In genomic region chr12:123971449-123971769, GRCh38 we compare ENCODE assay signal across 7 cellular contexts. TPM values are rescaled to one million over a fixed set of nuclear protein-coding genes. Genes with fewer than 3 reads are reported as not detected.
DNase-seq lines count a peak whose midpoint lies in the region; ATAC-seq and TF ChIP-seq lines count a peak whose summit lies in the region.

No MANE protein-coding gene starts in this region.

- no peaks in the 10 kb centered on the region for H3K9me3 ChIP-seq in stomach

- peaks cover 5 to 21% of the 10 kb centered on the region in 2 donors for H3K36me3 Mint-ChIP-seq in activated naive CD4-positive, alpha-beta T cell treated with anti-CD3 and anti-CD28 coated beads, Interleukin-2, amount 50 U/mL, for 72 hours

- WGBS in stomach, 5 donors: 15 to 19% (median 17%) methylated on average over 10 of the region's 10 CpGs

- peaks cover 0 to 6% (median 5%) of the 10 kb centered on the region in 4 donors for H3K36me3 ChIP-seq in stomach

- no peak for ATAC-seq in activated naive CD4-positive, alpha-beta T cell treated with anti-CD3 and anti-CD28 coated beads, Interleukin-2, amount 50 U/mL, for 72 hours

- DNase-seq in HFF-Myc (ENCODE audit: extremely low read depth, low read depth) (no peak), inferior parietal cortex (ENCODE audit: extremely low spot score) (peak; percentile 63), stomach (no peak), SIG-M5 (lab: John Stamatoyannopoulos, UW) (no peak), hypothalamus (lab: John Stamatoyannopoulos, UW) (no peak), cortex of kidney (lab: John Stamatoyannopoulos, UW) (no peak)
- DNase-seq in activated naive CD4-positive, alpha-beta T cell treated with anti-CD3 and anti-CD28 coated beads, Interleukin-2, amount 50 U/mL, for 72 hours (ENCODE audit: low spot score in 2 of 2): no peak

- TF ChIP-seq POLR2A in stomach (IDR thresholded peaks at IDR 0.05): no peak

- peaks cover 13 to 49% (median 35%) of the 10 kb centered on the region in 4 donors for H3K4me1 ChIP-seq in stomach

- peak overlapping the region; percentile 72 for H3K4me3 ChIP-seq in HFF-Myc (replicated peaks; ENCODE audit: low read depth, low read length)
- peak overlapping the region; percentile 84 to 99 (median 96) for H3K4me3 ChIP-seq in stomach

- intact Hi-C loops in stomach (cut with DNase I; ENCODE audit: low total_unique reads): no loop called here

- H3K9me3 Mint-ChIP-seq in activated naive CD4-positive, alpha-beta T cell treated with anti-CD3 and anti-CD28 coated beads, Interleukin-2, amount 50 U/mL, for 72 hours: no peaks in the 10 kb centered on the region

- peak overlapping the region; percentile 92 to 97 (median 96) for H3K27ac ChIP-seq in stomach

- TF ChIP-seq CTCF in HFF-Myc (IDR thresholded peaks at IDR 0.05; ENCODE audit: low read depth, low read length, missing control alignments) (no peak), stomach (IDR thresholded peaks at IDR 0.05) (no peak)

- TF ChIP-seq EP300 in stomach (IDR thresholded peaks at IDR 0.05): no peak

- peak overlapping the region; percentile 75 to 85 for H3K27ac Mint-ChIP-seq in activated naive CD4-positive, alpha-beta T cell treated with anti-CD3 and anti-CD28 coated beads, Interleukin-2, amount 50 U/mL, for 72 hours

- H3K27me3 ChIP-seq in stomach: no peaks in the 10 kb centered on the region

RNA-seq across cellular contexts. Expression of gene CCDC92, which starts 1.2 kb away (rescaled TPM):
- total RNA-seq in activated naive CD4-positive, alpha-beta T cell treated with anti-CD3 and anti-CD28 coated beads, Interleukin-2, amount 50 U/mL, for 72 hours: 10 to 100 TPM in 1 of 2 donors, 1 to 10 TPM in 1; 2.6 to 13.7 TPM
- total RNA-seq in stomach: 10 to 100 TPM in 3 of 5 donors, 1 to 10 TPM in 2; 3.5 to 30.4 (median 12.3) TPM
- 10 to 100 TPM; 21.7 to 32.6 (median 23.8) TPM for polyA plus RNA-seq in stomach

RNA-seq across cellular contexts. Expression of gene ZNF664, which starts 1.6 kb away (rescaled TPM):
- 10 to 100 TPM; 30.5 to 51.1 TPM for total RNA-seq in activated naive CD4-positive, alpha-beta T cell treated with anti-CD3 and anti-CD28 coated beads, Interleukin-2, amount 50 U/mL, for 72 hours
- total RNA-seq in stomach: 100 to 1,000 TPM in 2 of 5 donors, 10 to 100 TPM in 3; 42.6 to 224 (median 89.6) TPM
- 10 to 100 TPM; 16.5 to 50.3 (median 45.4) TPM for polyA plus RNA-seq in stomach
